ENCODE assay signal across 1 cellular context in the genomic region with DNA sequence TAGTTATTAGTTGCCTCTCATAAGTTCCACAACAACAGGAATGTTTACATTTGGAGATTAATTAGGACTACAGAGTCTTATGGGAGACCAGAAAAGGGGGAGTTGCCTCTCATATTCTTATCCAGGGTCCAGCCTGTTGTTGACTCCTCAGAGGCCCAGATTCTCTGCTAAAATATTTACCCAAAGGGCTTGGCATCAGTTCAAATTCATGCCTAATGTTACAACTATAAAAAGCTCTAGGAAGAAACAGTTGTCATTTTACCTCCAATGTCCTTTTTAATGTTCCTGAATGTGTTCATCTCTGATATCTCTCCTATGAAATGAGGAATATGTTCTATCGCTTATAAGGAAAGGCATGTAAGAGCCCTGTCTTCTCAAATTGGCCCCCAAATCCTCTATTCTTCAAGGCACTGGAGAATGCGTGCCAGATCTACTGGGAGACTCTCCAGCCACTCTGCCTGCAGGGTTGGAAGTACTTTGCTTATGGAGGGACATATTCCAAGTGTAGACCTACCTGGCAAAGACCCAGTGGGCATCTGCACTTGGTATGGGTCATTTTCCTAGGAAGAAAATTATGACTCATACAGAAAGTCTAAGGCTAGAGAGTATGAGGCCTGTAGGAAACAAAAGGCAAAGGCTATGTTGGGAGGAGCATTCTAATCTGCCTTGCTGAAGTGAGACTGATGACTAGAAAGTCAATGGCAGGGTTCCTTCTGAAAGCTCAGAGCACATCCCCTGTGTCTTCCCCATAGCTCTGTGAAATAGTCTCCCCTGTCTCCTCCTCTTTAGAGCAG.
TF ChIP-seq lines count a peak whose summit lies in the region.

No MANE protein-coding gene starts in this region.

TF ChIP-seq in SK-N-SH treated with all-trans-retinoic acid at 6 μM for 48 hours, 23 proteins besides CTCF, POLR2A, EP300 and RAD21 (continued from another document):
- no peak for TF ChIP-seq TSHZ2 (CRISPR knock-in tag; IDR thresholded peaks at IDR 0.05)
- TF ChIP-seq PATZ1 (CRISPR knock-in tag; IDR thresholded peaks at IDR 0.05; ENCODE audit: borderline replicate concordance): no peak
- TF ChIP-seq ESRRG (CRISPR knock-in tag; IDR thresholded peaks at IDR 0.05): no peak
- no peak for TF ChIP-seq PPARA (CRISPR knock-in tag; IDR thresholded peaks at IDR 0.05; ENCODE audit: borderline replicate concordance)
